ENCODE assay signal across 8 cellular contexts in the genomic region with DNA sequence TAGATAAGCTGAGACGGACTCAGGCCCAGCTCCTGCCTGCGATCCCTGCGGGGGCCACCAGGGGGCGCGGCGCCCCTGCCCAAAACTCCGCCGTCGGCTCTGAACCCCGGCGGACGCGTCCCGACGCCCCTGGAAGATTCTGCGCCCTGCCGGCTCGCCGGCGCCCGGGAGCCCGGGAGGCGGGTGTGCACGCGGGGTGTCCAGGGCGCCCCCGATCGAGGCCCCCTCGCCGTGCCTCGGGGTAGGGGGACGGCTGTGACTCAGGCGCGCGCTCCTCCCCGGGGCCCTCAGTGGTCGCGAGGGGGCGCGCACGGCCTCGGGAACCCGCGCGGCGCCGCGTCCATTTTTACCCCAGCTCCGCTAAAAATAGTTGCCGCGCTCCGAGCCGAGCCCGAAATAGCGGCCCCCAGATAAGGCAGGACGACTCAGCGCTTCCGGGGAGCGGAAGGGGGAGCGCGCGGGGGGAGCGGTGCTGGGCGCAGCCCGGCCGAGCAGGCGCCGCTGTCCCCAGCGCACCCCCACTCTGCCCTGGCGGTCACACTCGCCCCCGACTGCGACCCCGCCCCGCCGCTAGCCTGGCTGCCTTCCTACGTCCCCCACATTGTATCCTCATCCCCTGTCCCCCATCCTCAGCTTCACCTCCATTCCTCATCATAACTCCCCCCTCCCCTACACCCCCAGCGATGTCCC. TPM values are rescaled to one million over a fixed set of nuclear protein-coding genes. Genes with fewer than 3 reads are reported as not detected.
DNase-seq lines count a peak whose midpoint lies in the region; ATAC-seq lines count a peak whose summit lies in the region.

No MANE protein-coding gene starts in this region.

- H3K9me3 Mint-ChIP-seq in activated T-helper 2 cell treated with anti-CD3 and anti-CD28 coated beads, Interferon-gamma antibody, Interleukin-2, Interleukin-4, amounts not matched to agents 10 μg/mL and 5 μg/mL and 100 μg/mL, durations not matched to agents 14 hours and 24 hours and 36 hours, result no peaks in the 10 kb centered on the region
- H3K9me3 Mint-ChIP-seq in natural killer cell treated with Interleukin-12 subunit alpha and Interleukin-12 subunit beta and Interleukin-15 and Interleukin-18, amount 100 ng/mL, for 72 hours, result no peaks in the 10 kb centered on the region
- H3K9me3 Mint-ChIP-seq in stimulated activated naive CD8-positive, alpha-beta T cell treated with anti-CD3 and anti-CD28 coated beads, Interleukin-15, amount 100 ng/mL, for 72 hours, result no peaks in the 10 kb centered on the region

- DNase-seq in DMS 273 (lab: John Stamatoyannopoulos, UW; ENCODE audit: unreplicated experiment) (peak; percentile 93), HT1080 (ENCODE audit: low read depth) (peak; percentile 69), RPMI7951 (ENCODE audit: low read depth) (peak; percentile 88), fibroblast of peridontal ligament (ENCODE audit: extremely low read depth) (peak; percentile 71)
- peak; percentile 78 for DNase-seq in activated T-helper 2 cell treated with anti-CD3 and anti-CD28 coated beads, Interferon-gamma antibody, Interleukin-2, Interleukin-4, amounts not matched to agents 10 μg/mL and 5 μg/mL and 100 μg/mL, durations not matched to agents 14 hours and 24 hours and 36 hours (ENCODE audit: low spot score)
- DNase-seq in natural killer cell treated with Interleukin-12 subunit alpha and Interleukin-12 subunit beta and Interleukin-15 and Interleukin-18, amount 100 ng/mL, for 72 hours (ENCODE audit: low spot score), result peak; percentile 86
- peak; percentile 85 to 90 for DNase-seq in stimulated activated naive CD8-positive, alpha-beta T cell treated with anti-CD3 and anti-CD28 coated beads, Interleukin-15, amount 100 ng/mL, for 72 hours

- H3K27ac Mint-ChIP-seq in activated T-helper 2 cell treated with anti-CD3 and anti-CD28 coated beads, Interferon-gamma antibody, Interleukin-2, Interleukin-4, amounts not matched to agents 10 μg/mL and 5 μg/mL and 100 μg/mL, durations not matched to agents 14 hours and 24 hours and 36 hours, result peak overlapping the region; percentile 67
- peak overlapping the region; percentile 73 to 89 for H3K27ac Mint-ChIP-seq in natural killer cell treated with Interleukin-12 subunit alpha and Interleukin-12 subunit beta and Interleukin-15 and Interleukin-18, amount 100 ng/mL, for 72 hours
- peak overlapping the region; percentile 70 to 82 for H3K27ac Mint-ChIP-seq in stimulated activated naive CD8-positive, alpha-beta T cell treated with anti-CD3 and anti-CD28 coated beads, Interleukin-15, amount 100 ng/mL, for 72 hours

- H3K4me3 Mint-ChIP-seq in activated T-helper 2 cell treated with anti-CD3 and anti-CD28 coated beads, Interferon-gamma antibody, Interleukin-2, Interleukin-4, amounts not matched to agents 10 μg/mL and 5 μg/mL and 100 μg/mL, durations not matched to agents 14 hours and 24 hours and 36 hours (ENCODE audit: low read depth), result peak overlapping the region; percentile 69
- peak overlapping the region; percentile 82 for H3K4me3 Mint-ChIP-seq in natural killer cell treated with Interleukin-12 subunit alpha and Interleukin-12 subunit beta and Interleukin-15 and Interleukin-18, amount 100 ng/mL, for 72 hours
- peak overlapping the region; percentile 70 to 80 for H3K4me3 Mint-ChIP-seq in stimulated activated naive CD8-positive, alpha-beta T cell treated with anti-CD3 and anti-CD28 coated beads, Interleukin-15, amount 100 ng/mL, for 72 hours

- intact Hi-C loops in activated T-helper 2 cell treated with anti-CD3 and anti-CD28 coated beads, Interferon-gamma antibody, Interleukin-2, Interleukin-4, amounts not matched to agents 10 μg/mL and 5 μg/mL and 100 μg/mL, durations not matched to agents 14 hours and 24 hours and 36 hours (cut with micrococcal nuclease), result loop anchor here (1.0 kb wide), 3 partner anchors 12 to 46 kb away; no protein-coding TSS in a partner anchor

- ATAC-seq in GM19468 (IDR thresholded peaks at IDR 0.05; ENCODE audit: extremely low read depth, unreplicated experiment), result peak; percentile 34
- ATAC-seq in natural killer cell treated with Interleukin-12 subunit alpha and Interleukin-12 subunit beta and Interleukin-15 and Interleukin-18, amount 100 ng/mL, for 72 hours, result peak; percentile 82 to 84
- peak; percentile 82 for ATAC-seq in stimulated activated naive CD8-positive, alpha-beta T cell treated with anti-CD3 and anti-CD28 coated beads, Interleukin-15, amount 100 ng/mL, for 72 hours

- no peaks in the 10 kb centered on the region for H3K36me3 Mint-ChIP-seq in activated T-helper 2 cell treated with anti-CD3 and anti-CD28 coated beads, Interferon-gamma antibody, Interleukin-2, Interleukin-4, amounts not matched to agents 10 μg/mL and 5 μg/mL and 100 μg/mL, durations not matched to agents 14 hours and 24 hours and 36 hours (ENCODE audit: low read depth)
- no peaks in the 10 kb centered on the region for H3K36me3 Mint-ChIP-seq in natural killer cell treated with Interleukin-12 subunit alpha and Interleukin-12 subunit beta and Interleukin-15 and Interleukin-18, amount 100 ng/mL, for 72 hours

- peaks cover 23% of the 10 kb centered on the region for H3K4me1 Mint-ChIP-seq in activated T-helper 2 cell treated with anti-CD3 and anti-CD28 coated beads, Interferon-gamma antibody, Interleukin-2, Interleukin-4, amounts not matched to agents 10 μg/mL and 5 μg/mL and 100 μg/mL, durations not matched to agents 14 hours and 24 hours and 36 hours (ENCODE audit: low read depth)
- peaks cover 34 to 35% of the 10 kb centered on the region in 2 donors for H3K4me1 Mint-ChIP-seq in natural killer cell treated with Interleukin-12 subunit alpha and Interleukin-12 subunit beta and Interleukin-15 and Interleukin-18, amount 100 ng/mL, for 72 hours (ENCODE audit: low read depth in 2 of 2)
- peaks cover 41% of the 10 kb centered on the region for H3K4me1 Mint-ChIP-seq in stimulated activated naive CD8-positive, alpha-beta T cell treated with anti-CD3 and anti-CD28 coated beads, Interleukin-15, amount 100 ng/mL, for 72 hours

- peaks cover 2% of the 10 kb centered on the region for H3K27me3 Mint-ChIP-seq in activated T-helper 2 cell treated with anti-CD3 and anti-CD28 coated beads, Interferon-gamma antibody, Interleukin-2, Interleukin-4, amounts not matched to agents 10 μg/mL and 5 μg/mL and 100 μg/mL, durations not matched to agents 14 hours and 24 hours and 36 hours (ENCODE audit: low read depth)
- no peaks in the 10 kb centered on the region for H3K27me3 Mint-ChIP-seq in natural killer cell treated with Interleukin-12 subunit alpha and Interleukin-12 subunit beta and Interleukin-15 and Interleukin-18, amount 100 ng/mL, for 72 hours
- H3K27me3 Mint-ChIP-seq in stimulated activated naive CD8-positive, alpha-beta T cell treated with anti-CD3 and anti-CD28 coated beads, Interleukin-15, amount 100 ng/mL, for 72 hours, result no peaks in the 10 kb centered on the region

RNA-seq across cellular contexts. Expression of a gene that starts 16.0 kb away (rescaled TPM):
- total RNA-seq in HT1080 (2014; rRNA removed; shearing (Covaris generic)), result 125 and 137 TPM in 2 replicates
- 96.3 and 98.1 TPM in 2 replicates for polyA plus RNA-seq in HT1080 (2015; cell fraction: cytosol; rRNA removed)
- 99.8 and 118 TPM in 2 replicates for polyA plus RNA-seq in HT1080 (2015; cell fraction: nucleus; rRNA removed)
- total RNA-seq in RPMI7951 (2014; rRNA removed; shearing (Covaris generic)), result 138 and 144 TPM in 2 replicates
- total RNA-seq in activated T-helper 2 cell treated with anti-CD3 and anti-CD28 coated beads, Interferon-gamma antibody, Interleukin-2, Interleukin-4, amounts not matched to agents 10 μg/mL and 5 μg/mL and 100 μg/mL, durations not matched to agents 14 hours and 24 hours and 36 hours, result 114 and 118 TPM in 2 replicates
- total RNA-seq in natural killer cell treated with Interleukin-12 subunit alpha and Interleukin-12 subunit beta and Interleukin-15 and Interleukin-18, amount 100 ng/mL, for 72 hours, result 10 to 100 TPM; 65.0 to 67.8 TPM

RNA-seq across cellular contexts. Expression of a gene that starts 28.1 kb away (rescaled TPM):
- 0.30 and 0.53 TPM in 2 replicates for total RNA-seq in HT1080 (2014; rRNA removed; shearing (Covaris generic))
- 0.26 TPM in 2 replicates for polyA plus RNA-seq in HT1080 (2015; cell fraction: cytosol; rRNA removed)
- 0.83 and 5.8 TPM in 2 replicates for polyA plus RNA-seq in HT1080 (2015; cell fraction: nucleus; rRNA removed)
- total RNA-seq in RPMI7951 (2014; rRNA removed; shearing (Covaris generic)), result 0.96 and 1.6 TPM in 2 replicates
- 10.2 and 10.9 TPM in 2 replicates for total RNA-seq in activated T-helper 2 cell treated with anti-CD3 and anti-CD28 coated beads, Interferon-gamma antibody, Interleukin-2, Interleukin-4, amounts not matched to agents 10 μg/mL and 5 μg/mL and 100 μg/mL, durations not matched to agents 14 hours and 24 hours and 36 hours
- total RNA-seq in natural killer cell treated with Interleukin-12 subunit alpha and Interleukin-12 subunit beta and Interleukin-15 and Interleukin-18, amount 100 ng/mL, for 72 hours, result 10 to 100 TPM; 16.3 to 18.0 TPM

RNA-seq across cellular contexts. Expression of a gene that starts 33.3 kb away (rescaled TPM):
- total RNA-seq in HT1080 (2014; rRNA removed; shearing (Covaris generic)), result 39.8 and 54.6 TPM in 2 replicates
- polyA plus RNA-seq in HT1080 (2015; cell fraction: cytosol; rRNA removed), result 15.5 and 15.7 TPM in 2 replicates
- polyA plus RNA-seq in HT1080 (2015; cell fraction: nucleus; rRNA removed), result 15.9 and 18.7 TPM in 2 replicates
- total RNA-seq in RPMI7951 (2014; rRNA removed; shearing (Covaris generic)), result 6.2 and 9.0 TPM in 2 replicates
- 16.1 and 16.7 TPM in 2 replicates for total RNA-seq in activated T-helper 2 cell treated with anti-CD3 and anti-CD28 coated beads, Interferon-gamma antibody, Interleukin-2, Interleukin-4, amounts not matched to agents 10 μg/mL and 5 μg/mL and 100 μg/mL, durations not matched to agents 14 hours and 24 hours and 36 hours
- 10 to 100 TPM; 11.0 to 25.4 TPM for total RNA-seq in natural killer cell treated with Interleukin-12 subunit alpha and Interleukin-12 subunit beta and Interleukin-15 and Interleukin-18, amount 100 ng/mL, for 72 hours

RNA-seq across cellular contexts. Expression of a gene that starts 34.8 kb away (rescaled TPM):
- 18.9 and 34.3 TPM in 2 replicates for total RNA-seq in HT1080 (2014; rRNA removed; shearing (Covaris generic))
- polyA plus RNA-seq in HT1080 (2015; cell fraction: cytosol; rRNA removed), result 96.8 and 126 TPM in 2 replicates
- 198 and 211 TPM in 2 replicates for polyA plus RNA-seq in HT1080 (2015; cell fraction: nucleus; rRNA removed)
- 4.5 and 5.3 TPM in 2 replicates for total RNA-seq in RPMI7951 (2014; rRNA removed; shearing (Covaris generic))
- total RNA-seq in activated T-helper 2 cell treated with anti-CD3 and anti-CD28 coated beads, Interferon-gamma antibody, Interleukin-2, Interleukin-4, amounts not matched to agents 10 μg/mL and 5 μg/mL and 100 μg/mL, durations not matched to agents 14 hours and 24 hours and 36 hours, result 12.8 and 16.6 TPM in 2 replicates
- 10 to 100 TPM; 12.2 to 14.1 TPM for total RNA-seq in natural killer cell treated with Interleukin-12 subunit alpha and Interleukin-12 subunit beta and Interleukin-15 and Interleukin-18, amount 100 ng/mL, for 72 hours

RNA-seq across cellular contexts. Expression of a gene that starts 57.1 kb away (rescaled TPM):
- total RNA-seq in HT1080 (2014; rRNA removed; shearing (Covaris generic)), result 12.9 and 13.7 TPM in 2 replicates
- polyA plus RNA-seq in HT1080 (2015; cell fraction: cytosol; rRNA removed), result 5.7 and 10.1 TPM in 2 replicates
- 5.8 TPM in 2 replicates for polyA plus RNA-seq in HT1080 (2015; cell fraction: nucleus; rRNA removed)
- 12.9 TPM in 2 replicates for total RNA-seq in RPMI7951 (2014; rRNA removed; shearing (Covaris generic))
- 4.0 and 8.1 TPM in 2 replicates for total RNA-seq in activated T-helper 2 cell treated with anti-CD3 and anti-CD28 coated beads, Interferon-gamma antibody, Interleukin-2, Interleukin-4, amounts not matched to agents 10 μg/mL and 5 μg/mL and 100 μg/mL, durations not matched to agents 14 hours and 24 hours and 36 hours
- total RNA-seq in natural killer cell treated with Interleukin-12 subunit alpha and Interleukin-12 subunit beta and Interleukin-15 and Interleukin-18, amount 100 ng/mL, for 72 hours, result 1 to 10 TPM; 5.9 to 7.8 TPM

Comparison
In these comparisons a context has a peak if more than half of its experiments do, and no peak if none do; other contexts are left out.
1. Peak in every context shown above with its lines: DNase-seq and ATAC-seq.